ENCODE assay signal across 25 cellular contexts in genomic region chr11:106459135-106459534, GRCh38.
"Had no signal": no experiment of that assay in that cellular context is flagged by ENCODE, and none has a peak within 500 bp of the region (broad histone marks: within the 10 kb centered on the region; RNA-seq: fewer than 3 reads in every experiment).

No MANE protein-coding gene starts in this region.

- DNase-seq: activated CD4-positive, alpha-beta T cell treated with anti-CD3 and anti-CD28 coated beads for 4 hours; activated CD8-positive, alpha-beta memory T cell treated with anti-CD3 and anti-CD28 coated beads, Interleukin-2, amount 50 U/mL, for 48 hours; activated CD8-positive, alpha-beta T cell treated with anti-CD3 and anti-CD28 coated beads for 36 hours; activated effector memory CD4-positive, alpha-beta T cell treated with Interleukin-2 at 50 U/mL for 16 hours; activated naive CD4-positive, alpha-beta T cell; activated naive CD8-positive, alpha-beta T cell treated with anti-CD3 and anti-CD28 coated beads, Interleukin-2, amount 50 U/mL, for 24 hours; activated T-cell treated with anti-CD3 and anti-CD28 coated beads, Interleukin-2, amount 50 U/mL, for 1 hour; amniotic stem cell; MM.1S; NCI-H1105 treated with DMSO at 0.1 percent for 48 hours; NCI-H1436 treated with DMSO at 0.1 percent for 48 hours; NCI-H187 treated with DMSO at 0.1 percent for 48 hours; NCI-H2081 treated with DMSO at 0.1 percent for 48 hours; NCI-H446; NCI-H524; SIG-M5; T-cell; T-helper 2 cell; WERI-Rb-1 had no signal

- H3K4me3 Mint-ChIP-seq: activated CD8-positive, alpha-beta T cell treated with anti-CD3 and anti-CD28 coated beads for 36 hours; activated naive CD4-positive, alpha-beta T cell treated with anti-CD3 and anti-CD28 coated beads, Interleukin-2, amount 50 U/mL, for 24 hours; activated naive CD8-positive, alpha-beta T cell treated with anti-CD3 and anti-CD28 coated beads, Interleukin-2, amount 50 U/mL, for 24 hours; activated T-helper 1 cell treated with anti-CD3 and anti-CD28 coated beads, Interleukin-12 subunit alpha, Interleukin-12 subunit beta, Interleukin-2, Interleukin-4 antibody, amounts not matched to agents 30 ng/mL and 10 ng/mL and 1 ng/mL, durations not matched to agents 14 hours and 24 hours and 36 hours; brain; T-cell had no signal

- H3K36me3 Mint-ChIP-seq: activated naive CD4-positive, alpha-beta T cell treated with anti-CD3 and anti-CD28 coated beads, Interleukin-2, amount 50 U/mL, for 24 hours; brain; T-cell had no signal

- H3K9me3 ChIP-seq: ascending aorta had no signal

- H3K4me1 ChIP-seq: ascending aorta had no signal

- H3K27ac Mint-ChIP-seq: activated CD8-positive, alpha-beta T cell treated with anti-CD3 and anti-CD28 coated beads for 36 hours; activated naive CD4-positive, alpha-beta T cell treated with anti-CD3 and anti-CD28 coated beads, Interleukin-2, amount 50 U/mL, for 24 hours; activated naive CD8-positive, alpha-beta T cell treated with anti-CD3 and anti-CD28 coated beads, Interleukin-2, amount 50 U/mL, for 24 hours; activated T-helper 1 cell treated with anti-CD3 and anti-CD28 coated beads, Interleukin-12 subunit alpha, Interleukin-12 subunit beta, Interleukin-2, Interleukin-4 antibody, amounts not matched to agents 30 ng/mL and 10 ng/mL and 1 ng/mL, durations not matched to agents 14 hours and 24 hours and 36 hours; brain; T-cell had no signal

- H3K4me3 ChIP-seq: ascending aorta, cardiac muscle cell had no signal

- H3K27me3 Mint-ChIP-seq: activated CD8-positive, alpha-beta T cell treated with anti-CD3 and anti-CD28 coated beads for 36 hours; activated naive CD4-positive, alpha-beta T cell treated with anti-CD3 and anti-CD28 coated beads, Interleukin-2, amount 50 U/mL, for 24 hours; activated naive CD8-positive, alpha-beta T cell treated with anti-CD3 and anti-CD28 coated beads, Interleukin-2, amount 50 U/mL, for 24 hours; T-cell had no signal

- H3K9me3 Mint-ChIP-seq: activated naive CD8-positive, alpha-beta T cell treated with anti-CD3 and anti-CD28 coated beads, Interleukin-2, amount 50 U/mL, for 24 hours had no signal

- H3K27ac ChIP-seq: ascending aorta, cardiac muscle cell, WERI-Rb-1 had no signal

- FAIRE-seq: RCC 7860 had no signal

- ATAC-seq: activated CD8-positive, alpha-beta T cell treated with anti-CD3 and anti-CD28 coated beads for 36 hours; activated naive CD8-positive, alpha-beta T cell treated with anti-CD3 and anti-CD28 coated beads, Interleukin-2, amount 50 U/mL, for 24 hours; T-cell had no signal

- H3K4me1 Mint-ChIP-seq: activated naive CD4-positive, alpha-beta T cell treated with anti-CD3 and anti-CD28 coated beads, Interleukin-2, amount 50 U/mL, for 24 hours; activated naive CD8-positive, alpha-beta T cell treated with anti-CD3 and anti-CD28 coated beads, Interleukin-2, amount 50 U/mL, for 24 hours; T-cell had no signal

- H3K36me3 ChIP-seq: ascending aorta, cardiac muscle cell, WERI-Rb-1 had no signal

- H3K27me3 ChIP-seq: ascending aorta, cardiac muscle cell had no signal
